Comparison of ENCODE assay signal across 8 cellular contexts in genomic region chr1:186375929-186376330, GRCh38.
DNase-seq lines count a peak whose midpoint lies in the region; ATAC-seq and TF ChIP-seq lines count a peak whose summit lies in the region.

No MANE protein-coding gene starts in this region.

- H3K9ac ChIP-seq in NT2/D1 (ENCODE audit: insufficient read length, low read depth) = peak overlapping the region; percentile 90

- H3K4me3 ChIP-seq in GM08714 (ENCODE audit: low read length) = peak overlapping the region; percentile 83
- H3K4me3 ChIP-seq in NT2/D1 (ENCODE audit: insufficient read length, low read depth) = peak overlapping the region; percentile 85
- peak overlapping the region; percentile 97 for H3K4me3 ChIP-seq in epithelial cell of esophagus (ENCODE audit: low read length)
- peak overlapping the region; percentile 85 to 89 for H3K4me3 ChIP-seq in neutrophil (ENCODE audit: low read depth in 1 of 2, low read length in 1 of 2)

- H3K9me3 ChIP-seq in NT2/D1 (ENCODE audit: insufficient read depth, low read length) (peaks cover 11% of the 10 kb centered on the region), neutrophil (no peaks in the 10 kb centered on the region)

- DNase-seq in NT2/D1 (ENCODE audit: low read depth, low spot score) = no peak
- DNase-seq in epithelial cell of esophagus (ENCODE audit: low read depth) = no peak
- no peak for DNase-seq in cerebellar nuclear complex (lab: John Stamatoyannopoulos, UW)
- no peak for DNase-seq in D341Med (ENCODE audit: low spot score)
- DNase-seq in activated CD4-positive, alpha-beta T cell treated with anti-CD3 and anti-CD28 coated beads for 48 hours = no peak

- peak overlapping the region; percentile 98 for H3K27ac ChIP-seq in neutrophil

- H3K36me3 ChIP-seq in NT2/D1 (ENCODE audit: insufficient read depth, insufficient read length, low read length) = peaks cover 51% of the 10 kb centered on the region
- H3K36me3 ChIP-seq in neutrophil = peaks cover 19% of the 10 kb centered on the region

- no peak for ATAC-seq in GM21825 (IDR thresholded peaks at IDR 0.05; ENCODE audit: unreplicated experiment)

- TF ChIP-seq CTCF in epithelial cell of esophagus (IDR thresholded peaks at IDR 0.05; ENCODE audit: insufficient read depth, low read depth, low read length, missing control alignments) (no peak), neutrophil (IDR thresholded peaks at IDR 0.05) (no peak)

- H3K27me3 ChIP-seq in NT2/D1 (ENCODE audit: insufficient read depth, insufficient read length) = no peaks in the 10 kb centered on the region
- H3K27me3 ChIP-seq in neutrophil = no peaks in the 10 kb centered on the region

- H3K4me1 ChIP-seq in NT2/D1 (ENCODE audit: insufficient read depth, insufficient read length) = no peaks in the 10 kb centered on the region
- H3K4me1 ChIP-seq in neutrophil (ENCODE audit: control insufficient read depth in 1 of 2, insufficient read depth in 1 of 2, low read depth in 1 of 2, low read length in 1 of 2) = peaks cover 23 to 30% of the 10 kb centered on the region in 2 experiments
